Comparison of ENCODE assay signal across 2 cellular contexts in genomic region chr12:27344760-27345159, GRCh38.
TF ChIP-seq lines count a peak whose summit lies in the region.

No MANE protein-coding gene starts in this region.

TF ChIP-seq in HEK293, 187 proteins besides CTCF, POLR2A, EP300 and RAD21 (continued from another document):
- TF ChIP-seq, protein P1, sequence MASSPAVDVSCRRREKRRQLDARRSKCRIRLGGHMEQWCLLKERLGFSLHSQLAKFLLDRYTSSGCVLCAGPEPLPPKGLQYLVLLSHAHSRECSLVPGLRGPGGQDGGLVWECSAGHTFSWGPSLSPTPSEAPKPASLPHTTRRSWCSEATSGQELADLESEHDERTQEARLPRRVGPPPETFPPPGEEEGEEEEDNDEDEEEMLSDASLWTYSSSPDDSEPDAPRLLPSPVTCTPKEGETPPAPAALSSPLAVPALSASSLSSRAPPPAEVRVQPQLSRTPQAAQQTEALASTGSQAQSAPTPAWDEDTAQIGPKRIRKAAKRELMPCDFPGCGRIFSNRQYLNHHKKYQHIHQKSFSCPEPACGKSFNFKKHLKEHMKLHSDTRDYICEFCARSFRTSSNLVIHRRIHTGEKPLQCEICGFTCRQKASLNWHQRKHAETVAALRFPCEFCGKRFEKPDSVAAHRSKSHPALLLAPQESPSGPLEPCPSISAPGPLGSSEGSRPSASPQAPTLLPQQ (tag by site-specific recombination; IDR thresholded peaks at IDR 0.05), result peak; percentile 77
- TF ChIP-seq SCRT1 (tag by site-specific recombination; IDR thresholded peaks at IDR 0.05; ENCODE audit: borderline replicate concordance) (no peak), GLI2 (tag by site-specific recombination; IDR thresholded peaks at IDR 0.05; ENCODE audit: borderline replicate concordance, low read depth) (no peak), ZNF10 (tag by site-specific recombination; IDR thresholded peaks at IDR 0.05) (0 out of 2 replicates have a peak, but pooled peaks have one; percentile 13), ZNF354C (tag by site-specific recombination; IDR thresholded peaks at IDR 0.05; ENCODE audit: borderline replicate concordance, low read depth) (no peak), ZNF2 (tag by site-specific recombination; IDR thresholded peaks at IDR 0.05) (no peak), ZNF549 (tag by site-specific recombination; IDR thresholded peaks at IDR 0.05) (no peak), ZBTB17 (tag by site-specific recombination; IDR thresholded peaks at IDR 0.05) (no peak), ZNF121 (tag by site-specific recombination; IDR thresholded peaks at IDR 0.05) (no peak), ZNF398 (tag by site-specific recombination; IDR thresholded peaks at IDR 0.05) (no peak), ZFP69B (tag by site-specific recombination; IDR thresholded peaks at IDR 0.05) (peak; percentile 66; the same call in 1 of the 2 replicates), ZNF202 (tag by site-specific recombination; IDR thresholded peaks at IDR 0.05; ENCODE audit: borderline replicate concordance) (no peak)
- TF ChIP-seq, protein P2, sequence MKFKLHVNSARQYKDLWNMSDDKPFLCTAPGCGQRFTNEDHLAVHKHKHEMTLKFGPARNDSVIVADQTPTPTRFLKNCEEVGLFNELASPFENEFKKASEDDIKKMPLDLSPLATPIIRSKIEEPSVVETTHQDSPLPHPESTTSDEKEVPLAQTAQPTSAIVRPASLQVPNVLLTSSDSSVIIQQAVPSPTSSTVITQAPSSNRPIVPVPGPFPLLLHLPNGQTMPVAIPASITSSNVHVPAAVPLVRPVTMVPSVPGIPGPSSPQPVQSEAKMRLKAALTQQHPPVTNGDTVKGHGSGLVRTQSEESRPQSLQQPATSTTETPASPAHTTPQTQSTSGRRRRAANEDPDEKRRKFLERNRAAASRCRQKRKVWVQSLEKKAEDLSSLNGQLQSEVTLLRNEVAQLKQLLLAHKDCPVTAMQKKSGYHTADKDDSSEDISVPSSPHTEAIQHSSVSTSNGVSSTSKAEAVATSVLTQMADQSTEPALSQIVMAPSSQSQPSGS (tag by site-specific recombination; IDR thresholded peaks at IDR 0.05; ENCODE audit: low read depth), result peak; percentile 82
- TF ChIP-seq, protein P3, sequence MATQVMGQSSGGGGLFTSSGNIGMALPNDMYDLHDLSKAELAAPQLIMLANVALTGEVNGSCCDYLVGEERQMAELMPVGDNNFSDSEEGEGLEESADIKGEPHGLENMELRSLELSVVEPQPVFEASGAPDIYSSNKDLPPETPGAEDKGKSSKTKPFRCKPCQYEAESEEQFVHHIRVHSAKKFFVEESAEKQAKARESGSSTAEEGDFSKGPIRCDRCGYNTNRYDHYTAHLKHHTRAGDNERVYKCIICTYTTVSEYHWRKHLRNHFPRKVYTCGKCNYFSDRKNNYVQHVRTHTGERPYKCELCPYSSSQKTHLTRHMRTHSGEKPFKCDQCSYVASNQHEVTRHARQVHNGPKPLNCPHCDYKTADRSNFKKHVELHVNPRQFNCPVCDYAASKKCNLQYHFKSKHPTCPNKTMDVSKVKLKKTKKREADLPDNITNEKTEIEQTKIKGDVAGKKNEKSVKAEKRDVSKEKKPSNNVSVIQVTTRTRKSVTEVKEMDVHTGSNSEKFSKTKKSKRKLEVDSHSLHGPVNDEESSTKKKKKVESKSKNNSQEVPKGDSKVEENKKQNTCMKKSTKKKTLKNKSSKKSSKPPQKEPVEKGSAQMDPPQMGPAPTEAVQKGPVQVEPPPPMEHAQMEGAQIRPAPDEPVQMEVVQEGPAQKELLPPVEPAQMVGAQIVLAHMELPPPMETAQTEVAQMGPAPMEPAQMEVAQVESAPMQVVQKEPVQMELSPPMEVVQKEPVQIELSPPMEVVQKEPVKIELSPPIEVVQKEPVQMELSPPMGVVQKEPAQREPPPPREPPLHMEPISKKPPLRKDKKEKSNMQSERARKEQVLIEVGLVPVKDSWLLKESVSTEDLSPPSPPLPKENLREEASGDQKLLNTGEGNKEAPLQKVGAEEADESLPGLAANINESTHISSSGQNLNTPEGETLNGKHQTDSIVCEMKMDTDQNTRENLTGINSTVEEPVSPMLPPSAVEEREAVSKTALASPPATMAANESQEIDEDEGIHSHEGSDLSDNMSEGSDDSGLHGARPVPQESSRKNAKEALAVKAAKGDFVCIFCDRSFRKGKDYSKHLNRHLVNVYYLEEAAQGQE (tag by site-specific recombination; IDR thresholded peaks at IDR 0.05), result no peak

TF ChIP-seq in WTC11, 78 proteins besides CTCF, POLR2A, EP300 and RAD21 (continued from another document):
- TF ChIP-seq, protein P4, sequence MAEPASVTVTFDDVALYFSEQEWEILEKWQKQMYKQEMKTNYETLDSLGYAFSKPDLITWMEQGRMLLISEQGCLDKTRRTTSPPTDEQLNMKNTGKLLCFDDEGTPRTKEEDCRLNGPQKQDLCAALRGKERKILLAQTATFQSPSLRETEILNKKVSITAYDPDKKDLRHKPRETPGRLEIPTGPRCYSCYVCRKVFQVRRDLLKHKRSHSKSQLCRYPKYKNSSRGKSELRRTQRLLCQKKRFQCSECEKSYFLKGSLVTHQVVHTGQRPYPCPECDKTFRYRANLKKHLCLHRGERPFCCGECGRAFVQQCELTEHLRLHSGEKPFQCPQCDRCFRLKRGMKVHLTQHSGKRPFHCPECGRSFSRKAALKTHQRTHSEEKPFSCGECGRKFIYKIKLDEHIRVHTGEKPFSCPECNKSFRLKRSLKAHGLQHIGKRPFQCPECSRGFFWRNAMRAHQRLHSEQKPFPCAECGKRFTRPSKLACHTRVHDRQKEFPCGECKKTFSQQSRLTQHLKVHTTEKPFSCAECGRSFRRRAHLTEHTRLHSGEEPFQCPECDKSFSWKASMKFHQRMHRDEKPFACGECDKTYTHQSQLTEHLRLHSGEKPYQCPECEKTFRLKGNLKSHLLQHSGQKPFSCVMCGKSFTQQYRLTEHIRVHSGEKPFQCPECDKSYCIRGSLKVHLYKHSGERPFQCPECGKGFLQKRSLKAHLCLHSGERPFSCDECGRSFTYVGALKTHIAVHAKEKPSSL (CRISPR knock-in tag; conservative IDR thresholded peaks at IDR 0.05), result no peak
- no peak for TF ChIP-seq ETV6 (CRISPR knock-in tag; IDR thresholded peaks at IDR 0.05)
- no peak for TF ChIP-seq HMGXB4 (CRISPR knock-in tag; IDR thresholded peaks at IDR 0.05)
- TF ChIP-seq ZNF423 (CRISPR knock-in tag; IDR thresholded peaks at IDR 0.05), result no peak
